Comparison of ENCODE assay signal across 28 cellular contexts in genomic region chr21:32916088-32916487, GRCh38.
"Had no signal": no experiment of that assay in that cellular context is flagged by ENCODE, and none has a peak within 500 bp of the region (broad histone marks: within the 10 kb centered on the region; RNA-seq: fewer than 3 reads in every experiment).

No MANE protein-coding gene starts in this region.

- H3K36me3 Mint-ChIP-seq: activated CD4-positive, alpha-beta memory T cell treated with anti-CD3 and anti-CD28 coated beads for 36 hours; activated naive CD4-positive, alpha-beta T cell treated with anti-CD3 and anti-CD28 coated beads, Interleukin-2, amount 50 U/mL, for 72 hours; activated naive CD8-positive, alpha-beta T cell treated with anti-CD3 and anti-CD28 coated beads, Interleukin-2, amount 10 ng/mL, durations not matched to agents 7 days and 5 days had no signal

- H3K4me3 Mint-ChIP-seq: activated CD4-positive, alpha-beta memory T cell treated with anti-CD3 and anti-CD28 coated beads for 36 hours; activated CD4-positive, alpha-beta T cell treated with anti-CD3 and anti-CD28 coated beads for 36 hours; activated CD4-positive, alpha-beta T cell treated with anti-CD3 and anti-CD28 coated beads, Interleukin-2, amount 10 ng/mL, durations not matched to agents 24 days and 14 days; activated naive CD8-positive, alpha-beta T cell treated with anti-CD3 and anti-CD28 coated beads, Interleukin-2, amount 10 ng/mL, durations not matched to agents 7 days and 5 days; activated T-cell treated with anti-CD3 and anti-CD28 coated beads, Interleukin-2, amount 50 U/mL, for 24 hours; activated T-cell treated with anti-CD3 and anti-CD28 coated beads, Interleukin-2, amount 50 U/mL, for 72 hours; T-helper 17 cell; T-helper 2 cell treated with Interferon-gamma antibody and Interleukin-4, amounts not matched to agents 5 μg/mL and 100 μg/mL, for 36 hours had no signal

- H3K4me3 ChIP-seq: esophagus squamous epithelium, gastroesophageal sphincter, heart right ventricle, hepatocyte had no signal

- H3K9me3 Mint-ChIP-seq: activated CD4-positive, alpha-beta memory T cell treated with anti-CD3 and anti-CD28 coated beads for 36 hours; activated CD4-positive, alpha-beta T cell treated with anti-CD3 and anti-CD28 coated beads, Interleukin-2, amount 10 ng/mL, durations not matched to agents 24 days and 14 days; activated naive CD4-positive, alpha-beta T cell treated with anti-CD3 and anti-CD28 coated beads, Interleukin-2, amount 50 U/mL, for 72 hours; activated T-cell treated with anti-CD3 and anti-CD28 coated beads, Interleukin-2, amount 50 U/mL, for 24 hours; activated T-cell treated with anti-CD3 and anti-CD28 coated beads, Interleukin-2, amount 50 U/mL, for 72 hours; T-helper 2 cell treated with Interferon-gamma antibody and Interleukin-4, amounts not matched to agents 5 μg/mL and 100 μg/mL, for 36 hours had no signal

- DNase-seq: activated CD4-positive, alpha-beta T cell treated with anti-CD3 and anti-CD28 coated beads, Interleukin-2, amount 10 ng/mL, durations not matched to agents 24 days and 14 days; activated CD4-positive, CD25-positive, alpha-beta regulatory T cell; activated CD4-positive, CD25-positive, alpha-beta regulatory T cell treated with anti-CD3 and anti-CD28 coated beads, Interleukin-2, amount 50 U/mL, for 72 hours; activated CD8-positive, alpha-beta memory T cell treated with anti-CD3 and anti-CD28 coated beads, Interleukin-2, amount 50 U/mL, for 48 hours; activated effector memory CD4-positive, alpha-beta T cell treated with Interleukin-2 at 50 U/mL for 16 hours; activated gamma-delta T cell treated with Interleukin-2 at 50 U/mL for 16 hours; activated naive CD4-positive, alpha-beta T cell treated with Interleukin-2 at 50 U/mL for 16 hours; activated naive CD8-positive, alpha-beta T cell treated with anti-CD3 and anti-CD28 coated beads, Interleukin-2, amount 10 ng/mL, durations not matched to agents 7 days and 5 days; activated T-cell treated with anti-CD3 and anti-CD28 coated beads for 4 hours; activated T-cell treated with anti-CD3 and anti-CD28 coated beads, Interleukin-2, amount 50 U/mL, for 24 hours; activated T-cell treated with anti-CD3 and anti-CD28 coated beads, Interleukin-2, amount 50 U/mL, for 72 hours; anterior cingulate cortex; brain microvascular endothelial cell; effector CD8-positive, alpha-beta T cell; esophagus squamous epithelium; foreskin melanocyte; heart right ventricle; T-helper 1 cell; T-helper 17 cell; T1000 had no signal

- H3K27ac ChIP-seq: brain microvascular endothelial cell, epithelial cell of prostate, esophagus squamous epithelium, gastroesophageal sphincter, heart right ventricle, hepatocyte, WERI-Rb-1 had no signal

- H3K4me1 ChIP-seq: esophagus squamous epithelium, gastroesophageal sphincter had no signal

- H3K9me3 ChIP-seq: esophagus squamous epithelium had no signal

- H3K27me3 Mint-ChIP-seq: activated CD4-positive, alpha-beta memory T cell treated with anti-CD3 and anti-CD28 coated beads for 36 hours; activated CD4-positive, alpha-beta T cell treated with anti-CD3 and anti-CD28 coated beads for 36 hours; activated T-cell treated with anti-CD3 and anti-CD28 coated beads, Interleukin-2, amount 50 U/mL, for 24 hours; T-helper 17 cell had no signal

- H3K27me3 ChIP-seq: brain microvascular endothelial cell, esophagus squamous epithelium, hepatocyte had no signal

- H3K27ac Mint-ChIP-seq: activated CD4-positive, alpha-beta memory T cell treated with anti-CD3 and anti-CD28 coated beads for 36 hours; activated CD4-positive, alpha-beta T cell treated with anti-CD3 and anti-CD28 coated beads for 36 hours; activated CD4-positive, alpha-beta T cell treated with anti-CD3 and anti-CD28 coated beads, Interleukin-2, amount 10 ng/mL, durations not matched to agents 24 days and 14 days; activated naive CD4-positive, alpha-beta T cell treated with anti-CD3 and anti-CD28 coated beads, Interleukin-2, amount 50 U/mL, for 72 hours; activated T-cell treated with anti-CD3 and anti-CD28 coated beads, Interleukin-2, amount 50 U/mL, for 24 hours; activated T-cell treated with anti-CD3 and anti-CD28 coated beads, Interleukin-2, amount 50 U/mL, for 72 hours; T-helper 2 cell treated with Interferon-gamma antibody and Interleukin-4, amounts not matched to agents 5 μg/mL and 100 μg/mL, for 36 hours had no signal

- ATAC-seq: activated T-cell treated with anti-CD3 and anti-CD28 coated beads, Interleukin-2, amount 50 U/mL, for 72 hours; gastroesophageal sphincter; heart right ventricle; T-helper 17 cell had no signal

- H3K36me3 ChIP-seq: brain microvascular endothelial cell, esophagus squamous epithelium, gastroesophageal sphincter, heart right ventricle, WERI-Rb-1 had no signal
